Comparison of ENCODE assay signal across 7 cellular contexts in genomic region chr10:94546058-94546595, GRCh38. TPM values are rescaled to one million over a fixed set of nuclear protein-coding genes. Genes with fewer than 3 reads are reported as not detected.
A peak's percentile ranks its signal among the peaks of the same experiment; 100 is the strongest.
DNase-seq lines count a peak whose midpoint lies in the region; ATAC-seq, FAIRE-seq and TF ChIP-seq lines count a peak whose summit lies in the region.

No MANE protein-coding gene starts in this region.

- H3K9me3 ChIP-seq in heart right ventricle (no peaks in the 10 kb centered on the region), psoas muscle (no peaks in the 10 kb centered on the region)

- no peak for FAIRE-seq in urothelium cell line (lab: Jason Lieb, UNC)

- intact Hi-C loops in heart right ventricle (cut with DNase I) (no loop called here), psoas muscle (cut with DNase I) (no loop called here)

- H3K27ac Mint-ChIP-seq in activated T-helper 17 cell treated with anti-CD3 and anti-CD28 coated beads, Interleukin-2, amount 50 U/mL, for 72 hours = peak overlapping the region; percentile 99

- H3K27me3 Mint-ChIP-seq in activated T-helper 17 cell treated with anti-CD3 and anti-CD28 coated beads, Interleukin-2, amount 50 U/mL, for 72 hours = no peaks in the 10 kb centered on the region

- DNase-seq in M059J (ENCODE audit: low read depth) (peak; percentile 50), heart right ventricle (no peak), psoas muscle (no peak), urothelium cell line (ENCODE audit: low spot score) (no peak)

- H3K4me1 ChIP-seq in heart right ventricle (peaks cover 0 to 23% (median 16%) of the 10 kb centered on the region in 9 donors), psoas muscle (peaks cover 6% of the 10 kb centered on the region)

- TF ChIP-seq CTCF in heart right ventricle (IDR thresholded peaks at IDR 0.05) (no peak), psoas muscle (IDR thresholded peaks at IDR 0.05) (no peak)

- peak overlapping the region; percentile 99 for H3K4me3 Mint-ChIP-seq in activated T-helper 17 cell treated with anti-CD3 and anti-CD28 coated beads, Interleukin-2, amount 50 U/mL, for 72 hours

- H3K27ac ChIP-seq in heart right ventricle = peak overlapping the region in 4 of 10 donors; percentile 11 to 83 (median 68)
- no peak overlapping the region for H3K27ac ChIP-seq in psoas muscle

- H3K4me3 ChIP-seq in GM08714 (ENCODE audit: low read length) = peak overlapping the region; percentile 92
- H3K4me3 ChIP-seq in heart right ventricle = peak overlapping the region; percentile 53 to 89 (median 70)
- peak overlapping the region; percentile 83 for H3K4me3 ChIP-seq in psoas muscle

- H3K36me3 ChIP-seq in heart right ventricle = no peaks in the 10 kb centered on the region
- no peaks in the 10 kb centered on the region for H3K36me3 ChIP-seq in psoas muscle (ENCODE audit: insufficient read depth in 1 of 2, low read depth in 1 of 2)

- peaks cover 14% of the 10 kb centered on the region for H3K4me1 Mint-ChIP-seq in activated T-helper 17 cell treated with anti-CD3 and anti-CD28 coated beads, Interleukin-2, amount 50 U/mL, for 72 hours

- peak; percentile 7 for ATAC-seq in GM21786 (IDR thresholded peaks at IDR 0.05; ENCODE audit: unreplicated experiment)
- peak; percentile 29 for ATAC-seq in activated T-helper 17 cell treated with anti-CD3 and anti-CD28 coated beads, Interleukin-2, amount 50 U/mL, for 72 hours (replicated peaks)
- ATAC-seq in heart right ventricle = peak in 3 of 8 donors; percentile 10 to 37 (median 31)
- ATAC-seq in psoas muscle = peak in 1 of 4 donors; percentile 4

- 0 to 1% methylated on average over 21 of the region's 21 CpGs for WGBS in heart right ventricle, 2 donors
- 0 to 1% (median 0%) methylated on average over 21 of the region's 21 CpGs for WGBS in psoas muscle, 3 donors

- H3K36me3 Mint-ChIP-seq in activated T-helper 17 cell treated with anti-CD3 and anti-CD28 coated beads, Interleukin-2, amount 50 U/mL, for 72 hours (ENCODE audit: low read depth) = peaks cover 54% of the 10 kb centered on the region

- H3K27me3 ChIP-seq in heart right ventricle (peaks cover 0 to 17% (median 0%) of the 10 kb centered on the region in 7 donors), psoas muscle (ENCODE audit: insufficient read depth in 3 of 3, low read length in 2 of 3) (peaks cover 0 to 2% (median 0%) of the 10 kb centered on the region in 3 donors)

- no peaks in the 10 kb centered on the region for H3K9me3 Mint-ChIP-seq in activated T-helper 17 cell treated with anti-CD3 and anti-CD28 coated beads, Interleukin-2, amount 50 U/mL, for 72 hours

RNA-seq across cellular contexts. Expression of gene HELLS, which starts 0.5 kb away (rescaled TPM):
- 52.8 and 95.2 TPM in 2 replicates for total RNA-seq in M059J (2014; rRNA removed; shearing (Covaris generic))
- 100 to 1,000 TPM; 160 to 189 TPM for total RNA-seq in activated T-helper 17 cell treated with anti-CD3 and anti-CD28 coated beads, Interleukin-2, amount 50 U/mL, for 72 hours
- total RNA-seq in heart right ventricle = 1 to 10 TPM in 3 of 10 donors, under 1 TPM in 7; 0.32 to 4.5 (median 0.85) TPM
- polyA plus RNA-seq in heart right ventricle = under 1 TPM; 0.39 to 0.51 TPM
- under 1 TPM; 0.37 to 0.69 (median 0.58) TPM for total RNA-seq in psoas muscle
- under 1 TPM; 0.06 to 0.23 (median 0.20) TPM for polyA plus RNA-seq in psoas muscle
